In the genomic region with DNA sequence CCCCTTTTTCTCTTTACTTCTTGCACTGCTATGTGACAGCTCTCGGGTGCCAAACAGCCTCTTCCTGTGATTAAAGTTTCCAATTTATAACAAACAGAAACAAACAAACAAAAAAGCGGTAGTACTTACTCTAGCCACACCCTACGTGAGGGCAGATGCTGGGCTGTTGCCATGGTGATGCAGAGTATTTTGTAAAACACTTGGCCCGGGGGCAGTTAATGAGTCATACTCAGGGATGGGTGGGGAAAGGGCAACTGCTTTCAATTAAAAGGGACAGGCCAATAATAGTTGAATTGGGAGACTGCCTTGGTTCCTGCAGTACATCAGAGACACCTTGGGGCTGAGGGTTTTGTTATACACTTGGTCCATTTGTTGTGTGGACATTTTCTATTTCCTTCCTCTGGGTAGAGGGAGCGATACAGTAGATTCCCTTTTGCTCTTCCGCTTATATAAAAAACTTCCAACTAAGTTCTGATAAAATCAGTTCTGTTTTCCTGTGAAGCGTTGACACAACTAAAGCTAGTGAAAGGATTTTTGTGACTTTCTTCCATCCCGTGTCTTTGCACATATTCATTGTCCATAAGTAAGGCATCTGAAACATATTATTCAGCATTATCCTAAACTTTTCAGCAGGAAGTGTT, we compare ENCODE assay signal across 8 cellular contexts. TPM values are rescaled to one million over a fixed set of nuclear protein-coding genes. Genes with fewer than 3 reads are reported as not detected.
A peak's percentile ranks its signal among the peaks of the same experiment; 100 is the strongest.
DNase-seq lines count a peak whose midpoint lies in the region; ATAC-seq and TF ChIP-seq lines count a peak whose summit lies in the region.

No MANE protein-coding gene starts in this region.

- H3K4me3 ChIP-seq in BJ (ENCODE audit: low read depth, low read length), result no peak overlapping the region
- H3K4me3 ChIP-seq in rectal smooth muscle tissue (ENCODE audit: low read length), result peak overlapping the region; percentile 7
- H3K4me3 ChIP-seq in vagina, result no peak overlapping the region

- H3K9me3 ChIP-seq in vagina, result no peaks in the 10 kb centered on the region

- H3K27ac ChIP-seq in rectal smooth muscle tissue (ENCODE audit: low read depth, low read length), result peak overlapping the region; percentile 80
- H3K27ac ChIP-seq in vagina, result peak overlapping the region; percentile 70

- POLR2A ChIA-PET in BJ (lab: Charles Lee), result no interaction called here

- ATAC-seq in HG03354 (IDR thresholded peaks at IDR 0.05; ENCODE audit: poor library complexity, severe bottlenecking, unreplicated experiment) (peak; percentile 83), GM21526 (IDR thresholded peaks at IDR 0.05; ENCODE audit: low FRiP score, unreplicated experiment) (no peak)

- intact Hi-C loops in vagina (cut with DNase I), result no loop called here

- TF ChIP-seq POLR2A in vagina (IDR thresholded peaks at IDR 0.05), result no peak

- CTCF ChIA-PET in BJ (lab: Yijun Ruan, JAX), result interaction anchor here (0.9 to 3.5 kb wide), 7 partner anchors 11 to 56 kb away, joined by 3 to 29 read pairs (median 5); no protein-coding TSS in a partner anchor

- no peaks in the 10 kb centered on the region for H3K27me3 ChIP-seq in BJ (ENCODE audit: control insufficient read depth, insufficient read depth, low read length)
- H3K27me3 ChIP-seq in rectal smooth muscle tissue (ENCODE audit: control insufficient read depth, insufficient read depth, low read length), result no peaks in the 10 kb centered on the region
- no peaks in the 10 kb centered on the region for H3K27me3 ChIP-seq in vagina

- H3K36me3 ChIP-seq in BJ (ENCODE audit: control insufficient read depth, insufficient read depth, low read length), result no peaks in the 10 kb centered on the region
- no peaks in the 10 kb centered on the region for H3K36me3 ChIP-seq in rectal smooth muscle tissue (ENCODE audit: control insufficient read depth, insufficient read depth, low read length)
- no peaks in the 10 kb centered on the region for H3K36me3 ChIP-seq in vagina

- H3K4me1 ChIP-seq in rectal smooth muscle tissue (ENCODE audit: control insufficient read depth, insufficient read depth, low read length) (peaks cover 34% of the 10 kb centered on the region), vagina (peaks cover 34% of the 10 kb centered on the region)

- no peak overlapping the region for H3K9ac ChIP-seq in rectal smooth muscle tissue (ENCODE audit: low read length)

- peak; percentile 96 for DNase-seq in BJ (ENCODE audit: low read depth)
- DNase-seq in SIG-M5 (lab: John Stamatoyannopoulos, UW), result peak; percentile 92
- DNase-seq in activated effector memory CD4-positive, alpha-beta T cell treated with Interleukin-2 at 50 U/mL for 16 hours, result peak; percentile 72
- DNase-seq in glomerular visceral epithelial cell (ENCODE audit: extremely low spot score), result peak; percentile 94
- peak in 1 of 2 donors; percentile 95 for DNase-seq in vagina (ENCODE audit: extremely low spot score in 2 of 2)

- no peak for TF ChIP-seq CTCF in BJ (IDR thresholded peaks at IDR 0.05; ENCODE audit: insufficient read depth, low read depth, low read length)
- TF ChIP-seq CTCF in vagina (IDR thresholded peaks at IDR 0.05), result peak in 1 of 3 experiments; percentile 32

RNA-seq across cellular contexts. Expression of gene THEM4, which starts 36.5 kb away (rescaled TPM):
- polyA plus RNA-seq in BJ (2011; rRNA removed), result 11.7 and 17.2 TPM in 2 replicates
- polyA minus RNA-seq in BJ (2011; rRNA and poly(A)+ RNA removed), result 3.5 and 4.2 TPM in 2 replicates
- 26.8 TPM for total RNA-seq in vagina

RNA-seq across cellular contexts. Expression of gene S100A10, which starts 47.8 kb away (rescaled TPM):
- 40.3 and 88.4 TPM in 2 replicates for polyA plus RNA-seq in BJ (2011; rRNA removed)
- 44.3 and 50.4 TPM in 2 replicates for polyA minus RNA-seq in BJ (2011; rRNA and poly(A)+ RNA removed)
- 176 TPM for total RNA-seq in vagina
